Comparison of ENCODE assay signal across 8 cellular contexts in the genomic region with DNA sequence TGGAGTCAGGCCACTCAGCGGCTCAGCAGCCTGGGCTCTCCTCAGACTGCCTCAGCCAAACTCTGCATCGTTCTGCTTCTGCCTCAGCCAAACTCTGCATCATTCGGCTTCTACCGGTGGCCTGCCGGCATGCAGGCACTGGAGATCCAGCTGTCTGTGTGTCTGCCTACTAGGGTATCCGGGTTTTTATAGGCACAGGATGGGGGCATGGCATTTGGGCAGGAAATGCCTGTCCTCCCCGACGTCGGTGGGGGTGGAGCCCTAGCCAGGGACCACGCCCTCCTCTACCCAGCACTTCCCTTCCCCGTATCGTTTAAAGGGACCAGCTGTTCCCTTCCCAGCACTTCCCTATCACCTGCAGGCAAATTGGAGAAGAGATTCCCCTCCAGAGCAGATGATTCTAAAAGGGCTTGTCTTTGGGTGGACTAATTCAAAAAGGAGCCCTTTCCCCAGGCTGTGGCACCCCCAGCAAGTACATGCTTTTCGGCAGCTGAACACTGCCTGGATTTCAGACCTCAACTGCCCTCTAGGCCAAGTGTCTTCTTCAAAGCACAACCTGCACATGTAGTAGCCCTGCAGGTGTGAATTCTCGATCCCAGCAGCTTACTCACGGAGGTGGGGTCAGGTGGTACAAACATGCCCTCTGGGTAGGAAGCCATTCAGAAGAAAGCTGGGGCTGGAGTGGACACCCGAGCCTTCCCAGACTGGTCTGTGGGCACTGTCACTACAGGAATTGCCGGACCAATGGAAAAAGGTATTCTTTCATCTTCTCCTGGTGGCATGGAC.
A peak's percentile ranks its signal among the peaks of the same experiment; 100 is the strongest.
DNase-seq lines count a peak whose midpoint lies in the region; ATAC-seq lines count a peak whose summit lies in the region.
"Had no signal": no experiment of that assay in that cellular context is flagged by ENCODE, and none has a peak within 500 bp of the region (broad histone marks: within the 10 kb centered on the region; RNA-seq: fewer than 3 reads in every experiment).

No MANE protein-coding gene starts in this region.

- H3K9me3 Mint-ChIP-seq in stimulated activated effector memory CD8-positive, alpha-beta T cell treated with anti-CD3 and anti-CD28 coated beads, Interleukin-12 subunit alpha, Interleukin-12 subunit beta, amount 100 ng/mL, for 72 hours, result peaks cover 2% of the 10 kb centered on the region

- H3K4me3 Mint-ChIP-seq in stimulated activated effector memory CD8-positive, alpha-beta T cell treated with anti-CD3 and anti-CD28 coated beads, Interleukin-12 subunit alpha, Interleukin-12 subunit beta, amount 100 ng/mL, for 72 hours, result peak overlapping the region; percentile 70

- peak; percentile 22 for ATAC-seq in GM21381 (IDR thresholded peaks at IDR 0.05; ENCODE audit: unreplicated experiment)
- ATAC-seq in stimulated activated effector memory CD8-positive, alpha-beta T cell treated with anti-CD3 and anti-CD28 coated beads, Interleukin-12 subunit alpha, Interleukin-12 subunit beta, amount 100 ng/mL, for 72 hours, result peak; percentile 80

- DNase-seq in NCI-H2227 treated with DMSO at 0.1 percent for 48 hours (lab: John Stamatoyannopoulos, UW) (peak; percentile 15), iPS-NIHi7 (ENCODE audit: extremely low spot score) (peak; percentile 36), midbrain (lab: John Stamatoyannopoulos, UW) (no peak), epidermal melanocyte (ENCODE audit: insufficient read length, low spot score) (no peak)
- peak; percentile 57 to 70 for DNase-seq in activated T-cell treated with anti-CD3 and anti-CD28 coated beads, Interleukin-2, amount 50 U/mL, for 48 hours
- DNase-seq in stimulated activated effector memory CD8-positive, alpha-beta T cell treated with anti-CD3 and anti-CD28 coated beads, Interleukin-12 subunit alpha, Interleukin-12 subunit beta, amount 100 ng/mL, for 72 hours (ENCODE audit: low spot score in 2 of 2), result peak; percentile 10 to 57

- peaks cover 17% of the 10 kb centered on the region for H3K4me1 Mint-ChIP-seq in stimulated activated effector memory CD8-positive, alpha-beta T cell treated with anti-CD3 and anti-CD28 coated beads, Interleukin-12 subunit alpha, Interleukin-12 subunit beta, amount 100 ng/mL, for 72 hours

- no peaks in the 10 kb centered on the region for H3K36me3 Mint-ChIP-seq in stimulated activated effector memory CD8-positive, alpha-beta T cell treated with anti-CD3 and anti-CD28 coated beads, Interleukin-12 subunit alpha, Interleukin-12 subunit beta, amount 100 ng/mL, for 72 hours

- peak overlapping the region; percentile 79 for H3K27ac Mint-ChIP-seq in stimulated activated effector memory CD8-positive, alpha-beta T cell treated with anti-CD3 and anti-CD28 coated beads, Interleukin-12 subunit alpha, Interleukin-12 subunit beta, amount 100 ng/mL, for 72 hours
- H3K27ac Mint-ChIP-seq: nephron had no signal

Comparison
In these comparisons a context has a peak if more than half of its experiments do, and no peak if none do; other contexts are left out.
1. DNase-seq: peak in NCI-H2227 treated with DMSO at 0.1 percent for 48 hours (single experiment), activated T-cell treated with anti-CD3 and anti-CD28 coated beads, Interleukin-2, amount 50 U/mL, for 48 hours (2 of 2), iPS-NIHi7 (single experiment) and stimulated activated effector memory CD8-positive, alpha-beta T cell treated with anti-CD3 and anti-CD28 coated beads, Interleukin-12 subunit alpha, Interleukin-12 subunit beta, amount 100 ng/mL, for 72 hours (2 of 2); none in midbrain (single experiment) and epidermal melanocyte (single experiment).